13 cellular contexts compared by ENCODE assay signal in the genomic region with DNA sequence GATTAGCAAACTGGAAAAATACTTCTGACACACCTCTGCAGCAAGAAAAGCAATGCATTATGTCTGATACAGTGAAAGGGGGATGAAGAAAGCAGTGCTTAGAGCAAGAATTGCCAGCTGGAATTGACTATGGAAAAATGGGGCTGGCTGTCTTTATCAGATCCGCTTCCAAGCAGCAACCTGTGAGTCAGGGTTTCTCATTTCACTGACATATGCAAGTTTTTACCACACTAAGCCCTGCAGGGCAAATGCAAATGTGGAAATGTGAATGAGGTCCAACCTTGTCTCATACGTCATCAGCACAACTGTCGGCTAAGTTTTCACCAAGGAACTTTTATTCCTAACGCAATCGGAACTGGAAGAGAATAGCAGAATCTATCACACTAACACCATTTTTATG.
DNase-seq lines count a peak whose midpoint lies in the region; ATAC-seq, FAIRE-seq and TF ChIP-seq lines count a peak whose summit lies in the region.
"Had no signal": no experiment of that assay in that cellular context is flagged by ENCODE, and none has a peak within 500 bp of the region (broad histone marks: within the 10 kb centered on the region; RNA-seq: fewer than 3 reads in every experiment).

No MANE protein-coding gene starts in this region.

- H3K27me3 ChIP-seq in pancreas (no peaks in the 10 kb centered on the region), ovary (no peaks in the 10 kb centered on the region)
- H3K27me3 ChIP-seq: tibial nerve had no signal

- 48 to 65% methylated on average over 5 of the region's 5 CpGs for WGBS in pancreas, 2 donors
- WGBS in ovary, 3 donors, result 41 to 63% (median 50%) methylated on average over 5 of the region's 5 CpGs

- no peak for TF ChIP-seq EP300 in ovary (IDR thresholded peaks at IDR 0.05)

- H3K4me3 ChIP-seq in pancreas (no peak overlapping the region), ovary (no peak overlapping the region)
- H3K4me3 ChIP-seq: tibial nerve had no signal

- DNase-seq in DMS 273 (lab: John Stamatoyannopoulos, UW; ENCODE audit: unreplicated experiment) (peak; percentile 74), NCI-H526 (lab: John Stamatoyannopoulos, UW) (peak; percentile 82 to 88), dermis microvascular lymphatic vessel endothelial cell (ENCODE audit: low read depth in 2 of 2) (peak; percentile 46 to 50), pancreas (peak in 2 of 6 donors; percentile 11 to 15), mesenteric fat pad (ENCODE audit: low spot score) (no peak), ovary (no peak), NCI-H2081 treated with DMSO at 0.1 percent for 48 hours (lab: John Stamatoyannopoulos, UW) (no peak)
- DNase-seq: activated CD8-positive, alpha-beta T cell treated with anti-CD3 and anti-CD28 coated beads for 36 hours; NCI-H187; stimulated activated CD4-positive, alpha-beta T cell treated with anti-CD3 and anti-CD28 coated beads, Interleukin-4, amount 100 ng/mL, for 1 hour had no signal

- no peak for TF ChIP-seq CTCF in pancreas (IDR thresholded peaks at IDR 0.05)
- TF ChIP-seq CTCF in ovary (IDR thresholded peaks at IDR 0.05), result no peak

- no peaks in the 10 kb centered on the region for H3K36me3 ChIP-seq in pancreas
- no peaks in the 10 kb centered on the region for H3K36me3 ChIP-seq in ovary
- H3K36me3 ChIP-seq: tibial nerve had no signal

- intact Hi-C loops in pancreas (cut with DNase I) (no loop called here), ovary (cut with DNase I) (no loop called here)

- no peak for TF ChIP-seq POLR2A in ovary (IDR thresholded peaks at IDR 0.05)

- peak in 3 of 4 donors; percentile 39 to 81 (median 69) for ATAC-seq in pancreas
- ATAC-seq in GM21825 (IDR thresholded peaks at IDR 0.05; ENCODE audit: unreplicated experiment), result no peak
- ATAC-seq: activated CD8-positive, alpha-beta T cell treated with anti-CD3 and anti-CD28 coated beads for 36 hours had no signal

- H3K9me3 ChIP-seq in pancreas (no peaks in the 10 kb centered on the region), ovary (no peaks in the 10 kb centered on the region)
- H3K9me3 ChIP-seq: tibial nerve had no signal

- FAIRE-seq in pancreas (lab: Jason Lieb, UNC), result no peak
- FAIRE-seq: frontal cortex had no signal

- H3K27ac ChIP-seq in pancreas (no peak overlapping the region), ovary (no peak overlapping the region)
- H3K27ac ChIP-seq: tibial nerve had no signal

- H3K4me1 ChIP-seq in pancreas, result no peaks in the 10 kb centered on the region
- no peaks in the 10 kb centered on the region for H3K4me1 ChIP-seq in ovary (ENCODE audit: insufficient read depth)
- H3K4me1 ChIP-seq: tibial nerve had no signal

Comparison
In these comparisons a context has a peak if more than half of its experiments do, and no peak if none do; other contexts are left out.
1. DNase-seq: peak in DMS 273 (single experiment), NCI-H526 (2 of 2) and dermis microvascular lymphatic vessel endothelial cell (2 of 2); none in mesenteric fat pad (single experiment), ovary (0 of 5) and NCI-H2081 treated with DMSO at 0.1 percent for 48 hours (single experiment).